8 cellular contexts compared by ENCODE assay signal in genomic region chr5:173973614-173973969, GRCh38. TPM values are rescaled to one million over a fixed set of nuclear protein-coding genes. Genes with fewer than 3 reads are reported as not detected.
A peak's percentile ranks its signal among the peaks of the same experiment; 100 is the strongest.
DNase-seq lines count a peak whose midpoint lies in the region; ATAC-seq and TF ChIP-seq lines count a peak whose summit lies in the region.

No MANE protein-coding gene starts in this region.

- no peak for DNase-seq in activated T-cell treated with anti-CD3 and anti-CD28 coated beads, Interleukin-2, amount 50 U/mL, for 24 hours
- no peak for DNase-seq in activated T-cell treated with anti-CD3 and anti-CD28 coated beads, Interleukin-2, amount 50 U/mL, for 48 hours
- no peak for DNase-seq in brain microvascular endothelial cell
- peak; percentile 72 for DNase-seq in left kidney (ENCODE audit: low read depth, low spot score)
- no peak for DNase-seq in thoracic aorta (ENCODE audit: low spot score)
- DNase-seq in mucosa of gallbladder (ENCODE audit: low spot score), result no peak

- H3K9me3 ChIP-seq in thoracic aorta, result no peaks in the 10 kb centered on the region

- H3K36me3 ChIP-seq in brain microvascular endothelial cell (replicated peaks) (no peaks in the 10 kb centered on the region), thoracic aorta (no peaks in the 10 kb centered on the region)

- peaks cover 3 to 15% of the 10 kb centered on the region in 2 donors for H3K4me1 ChIP-seq in thoracic aorta (ENCODE audit: control insufficient read depth in 1 of 2, low read depth in 2 of 2)

- peaks cover 13% of the 10 kb centered on the region for H3K4me1 Mint-ChIP-seq in activated T-cell treated with anti-CD3 and anti-CD28 coated beads, Interleukin-2, amount 50 U/mL, for 24 hours (ENCODE audit: low read depth)
- peaks cover 3 to 10% (median 10%) of the 10 kb centered on the region in 3 donors for H3K4me1 Mint-ChIP-seq in IgD-negative memory B cell

- no peaks in the 10 kb centered on the region for H3K9me3 Mint-ChIP-seq in activated T-cell treated with anti-CD3 and anti-CD28 coated beads, Interleukin-2, amount 50 U/mL, for 24 hours
- H3K9me3 Mint-ChIP-seq in IgD-negative memory B cell, result no peaks in the 10 kb centered on the region

- no peak for ATAC-seq in thoracic aorta (ENCODE audit: insufficient number of reproducible peaks, low FRiP score, low read depth)
- ATAC-seq in GM18520 (IDR thresholded peaks at IDR 0.05; ENCODE audit: unreplicated experiment), result no peak

- H3K27me3 Mint-ChIP-seq in activated T-cell treated with anti-CD3 and anti-CD28 coated beads, Interleukin-2, amount 50 U/mL, for 24 hours, result peaks cover 29% of the 10 kb centered on the region
- H3K27me3 Mint-ChIP-seq in IgD-negative memory B cell, result peaks cover 13% of the 10 kb centered on the region

- in situ Hi-C loops in brain microvascular endothelial cell (cut with HindIII; ENCODE audit: low pct_ligation_motif_present, low sequenced_read_pairs), result no loop called here

- H3K36me3 Mint-ChIP-seq in activated T-cell treated with anti-CD3 and anti-CD28 coated beads, Interleukin-2, amount 50 U/mL, for 24 hours (ENCODE audit: low read depth), result no peaks in the 10 kb centered on the region
- H3K36me3 Mint-ChIP-seq in IgD-negative memory B cell, result no peaks in the 10 kb centered on the region

- peak overlapping the region; percentile 74 for H3K4me3 Mint-ChIP-seq in activated T-cell treated with anti-CD3 and anti-CD28 coated beads, Interleukin-2, amount 50 U/mL, for 24 hours
- peak overlapping the region; percentile 61 to 91 (median 78) for H3K4me3 Mint-ChIP-seq in IgD-negative memory B cell

- H3K27ac ChIP-seq in brain microvascular endothelial cell (no peak overlapping the region), thoracic aorta (no peak overlapping the region)

- no peak overlapping the region for H3K27ac Mint-ChIP-seq in activated T-cell treated with anti-CD3 and anti-CD28 coated beads, Interleukin-2, amount 50 U/mL, for 24 hours
- H3K27ac Mint-ChIP-seq in IgD-negative memory B cell, result peak overlapping the region in 1 of 3 donors; percentile 31

- peak overlapping the region; percentile 52 for H3K4me3 ChIP-seq in brain microvascular endothelial cell (ENCODE audit: low read depth, low read length)
- peak overlapping the region; percentile 76 for H3K4me3 ChIP-seq in thoracic aorta

- no peak for TF ChIP-seq CTCF in brain microvascular endothelial cell (IDR thresholded peaks at IDR 0.05; ENCODE audit: low read depth, low read length, missing control alignments)
- no peak for TF ChIP-seq CTCF in thoracic aorta (IDR thresholded peaks at IDR 0.05)

- H3K27me3 ChIP-seq in brain microvascular endothelial cell (replicated peaks) (no peaks in the 10 kb centered on the region), thoracic aorta (replicated peaks; ENCODE audit: insufficient read depth) (no peaks in the 10 kb centered on the region)

RNA-seq across cellular contexts. Expression of gene C5orf47, which starts 15.4 kb away (rescaled TPM):
- not detected for polyA plus RNA-seq in IgD-negative memory B cell
- total RNA-seq in thoracic aorta (under 1 TPM in 1 of 2 donors, not detected in 1; 0.54 TPM), mucosa of gallbladder (not detected)
